ENCODE assay signal across 8 cellular contexts in the genomic region with DNA sequence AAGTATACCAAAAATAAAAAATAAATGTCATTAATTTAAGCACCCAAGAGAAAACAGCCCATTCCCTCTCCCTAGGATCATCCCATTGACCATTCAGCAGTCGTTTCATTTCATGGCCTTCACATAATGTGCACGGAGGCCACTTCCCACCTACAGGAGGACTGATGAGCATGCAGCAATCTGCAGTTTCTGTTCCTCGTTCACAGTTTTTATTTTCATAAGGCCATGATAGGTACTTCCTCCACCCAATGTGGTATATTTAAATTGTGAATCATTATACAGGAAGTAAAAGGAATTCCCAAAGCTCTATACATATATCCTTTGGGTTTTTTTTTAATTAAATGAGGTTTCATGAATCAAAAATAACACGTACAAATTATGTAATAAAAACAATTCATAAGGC. TPM values are rescaled to one million over a fixed set of nuclear protein-coding genes. Genes with fewer than 3 reads are reported as not detected.
DNase-seq lines count a peak whose midpoint lies in the region; ATAC-seq and TF ChIP-seq lines count a peak whose summit lies in the region.

No MANE protein-coding gene starts in this region.

- H3K27ac ChIP-seq in esophagus muscularis mucosa (replicated peaks in 1 of 4), result peak overlapping the region; percentile 76 to 80 (median 78)

- H3K9me3 ChIP-seq in esophagus muscularis mucosa, result no peaks in the 10 kb centered on the region

- no peaks in the 10 kb centered on the region for H3K27me3 ChIP-seq in esophagus muscularis mucosa

- no peak for TF ChIP-seq POLR2A in esophagus muscularis mucosa (IDR thresholded peaks at IDR 0.05; ENCODE audit: low read depth)

- TF ChIP-seq CTCF in esophagus muscularis mucosa (IDR thresholded peaks at IDR 0.05), result peak; percentile 14 to 41 (median 39)

- 19% methylated on average over 4 of the region's 4 CpGs for WGBS in esophagus muscularis mucosa

- DNase-seq in NAMALWA (ENCODE audit: low spot score) (peak; percentile 70), esophagus muscularis mucosa (ENCODE audit: extremely low spot score) (peak; percentile 79), sciatic nerve (ENCODE audit: low spot score) (no peak), NCI-H1694 (lab: John Stamatoyannopoulos, UW) (no peak), NCI-H2029 (lab: John Stamatoyannopoulos, UW) (no peak), NCI-H1092 (lab: John Stamatoyannopoulos, UW) (no peak)

- TF ChIP-seq EP300 in esophagus muscularis mucosa (IDR thresholded peaks at IDR 0.05), result no peak

- H3K36me3 ChIP-seq in esophagus muscularis mucosa, result no peaks in the 10 kb centered on the region

- H3K4me3 ChIP-seq in esophagus muscularis mucosa, result peak overlapping the region in 3 of 4 donors; percentile 5 to 10 (median 10)

- peak; percentile 99 for ATAC-seq in GM18498 (IDR thresholded peaks at IDR 0.05; ENCODE audit: unreplicated experiment)
- peak; percentile 97 for ATAC-seq in HG02588 (IDR thresholded peaks at IDR 0.05; ENCODE audit: unreplicated experiment)
- peak; percentile 62 for ATAC-seq in sciatic nerve

- intact Hi-C loops in esophagus muscularis mucosa (cut with DNase I), result no loop called here
- intact Hi-C loops in sciatic nerve (cut with DNase I), result no loop called here

- peaks cover 21 to 25% (median 22%) of the 10 kb centered on the region in 4 donors for H3K4me1 ChIP-seq in esophagus muscularis mucosa

RNA-seq across cellular contexts. Expression of gene SLC44A3, which starts 27.7 kb away (rescaled TPM):
- total RNA-seq in esophagus muscularis mucosa (1 to 10 TPM in 1 of 4 donors, under 1 TPM in 3; 0.63 to 1.7 (median 0.83) TPM), sciatic nerve (13.8 TPM)

Comparison
In these comparisons a context has a peak if more than half of its experiments do, and no peak if none do; other contexts are left out.
1. DNase-seq: peak in NAMALWA (single experiment) and esophagus muscularis mucosa (single experiment); none in sciatic nerve (single experiment), NCI-H1694 (single experiment), NCI-H2029 (single experiment) and NCI-H1092 (single experiment).
2. Peak in every context shown above with its lines, with median percentiles within 50 percentile points of each other: ATAC-seq.